ENCODE assay signal across 8 cellular contexts in genomic region chr4:171813195-171813955, GRCh38. TPM values are rescaled to one million over a fixed set of nuclear protein-coding genes. Genes with fewer than 3 reads are reported as not detected.
DNase-seq lines count a peak whose midpoint lies in the region; ATAC-seq lines count a peak whose summit lies in the region.
"Had no signal": no experiment of that assay in that cellular context is flagged by ENCODE, and none has a peak within 500 bp of the region (broad histone marks: within the 10 kb centered on the region; RNA-seq: fewer than 3 reads in every experiment).

Gene GALNTL6 (plus strand): TSS chr4:171813404.

- H3K27ac Mint-ChIP-seq in naive B cell, result peak within 1 kb of the TSS in 4 of 6 donors; percentile 38 to 73 (median 65)
- no peak within 1 kb of the TSS for H3K27ac Mint-ChIP-seq in activated naive CD4-positive, alpha-beta T cell treated with anti-CD3 and anti-CD28 coated beads for 36 hours

- intact Hi-C loops in activated naive CD4-positive, alpha-beta T cell treated with anti-CD3 and anti-CD28 coated beads for 36 hours (cut with micrococcal nuclease), result no loop called here

- CTCF ChIA-PET in activated naive CD4-positive, alpha-beta T cell treated with anti-CD3 and anti-CD28 coated beads for 36 hours (lab: Charles Lee), result no interaction called here

- H3K4me3 Mint-ChIP-seq in naive B cell, result peak within 1 kb of the TSS; percentile 84 to 92 (median 88)
- H3K4me3 Mint-ChIP-seq in activated naive CD4-positive, alpha-beta T cell treated with anti-CD3 and anti-CD28 coated beads for 36 hours, result no peak within 1 kb of the TSS

- H3K36me3 Mint-ChIP-seq in naive B cell, result no peaks in the 10 kb centered on the region
- H3K36me3 Mint-ChIP-seq in activated naive CD4-positive, alpha-beta T cell treated with anti-CD3 and anti-CD28 coated beads for 36 hours (ENCODE audit: low read depth), result peaks cover 2% of the 10 kb centered on the region

- peaks cover 15 to 27% (median 26%) of the 10 kb centered on the region in 3 donors for H3K4me1 Mint-ChIP-seq in naive B cell
- H3K4me1 Mint-ChIP-seq in activated naive CD4-positive, alpha-beta T cell treated with anti-CD3 and anti-CD28 coated beads for 36 hours (ENCODE audit: low read depth), result peaks cover 3% of the 10 kb centered on the region

- ATAC-seq in GM19452 (IDR thresholded peaks at IDR 0.05; ENCODE audit: unreplicated experiment) (peak; percentile 57), naive B cell (ENCODE audit: low read depth in 2 of 2) (peak; percentile 76 to 78)

- H3K27me3 Mint-ChIP-seq in naive B cell, result peaks cover 30 to 34% (median 31%) of the 10 kb centered on the region in 3 donors
- H3K27me3 Mint-ChIP-seq in activated naive CD4-positive, alpha-beta T cell treated with anti-CD3 and anti-CD28 coated beads for 36 hours (ENCODE audit: low read depth), result peaks cover 27% of the 10 kb centered on the region

- DNase-seq in HUDEP-2 (lab: John Stamatoyannopoulos, UW; ENCODE audit: unreplicated experiment in 76 of 76) (peak in 67 of 76 experiments; percentile 4 to 77 (median 44)), dedifferentiated amniotic fluid mesenchymal stem cell (ENCODE audit: extremely low spot score) (peak; percentile 30), naive B cell (peak; percentile 24), NCI-H2107 treated with DMSO at 0.1 percent for 48 hours (lab: John Stamatoyannopoulos, UW; ENCODE audit: unreplicated experiment) (no peak)
- DNase-seq in activated naive CD4-positive, alpha-beta T cell treated with anti-CD3 and anti-CD28 coated beads, Interleukin-2, amount 50 U/mL, for 16 hours, result no peak
- DNase-seq in activated naive CD4-positive, alpha-beta T cell treated with anti-CD3 and anti-CD28 coated beads for 36 hours, result no peak

- peaks cover 0 to 1% (median 0%) of the 10 kb centered on the region in 7 donors for H3K9me3 Mint-ChIP-seq in naive B cell
- no peaks in the 10 kb centered on the region for H3K9me3 Mint-ChIP-seq in activated naive CD4-positive, alpha-beta T cell treated with anti-CD3 and anti-CD28 coated beads for 36 hours

RNA-seq across cellular contexts. Expression of gene GALNTL6, which starts in this region (rescaled TPM):
- 1 to 10 TPM in 1 of 6 donors, under 1 TPM in 5; 0.09 to 1.5 (median 0.52) TPM for polyA plus RNA-seq in naive B cell (ENCODE audit: low read depth in 6 of 6)
- total RNA-seq in activated naive CD4-positive, alpha-beta T cell treated with anti-CD3 and anti-CD28 coated beads for 36 hours, result not detected
- total RNA-seq: RPMI7951 had no signal

Comparison
In these comparisons a context has a peak if more than half of its experiments do, and no peak if none do; other contexts are left out.
1. DNase-seq: peak in HUDEP-2 (67 of 76), dedifferentiated amniotic fluid mesenchymal stem cell (single experiment) and naive B cell (single experiment); none in activated naive CD4-positive, alpha-beta T cell treated with anti-CD3 and anti-CD28 coated beads, Interleukin-2, amount 50 U/mL, for 16 hours (single experiment), NCI-H2107 treated with DMSO at 0.1 percent for 48 hours (single experiment) and activated naive CD4-positive, alpha-beta T cell treated with anti-CD3 and anti-CD28 coated beads for 36 hours (single experiment).